8 cellular contexts compared by ENCODE assay signal in the genomic region with DNA sequence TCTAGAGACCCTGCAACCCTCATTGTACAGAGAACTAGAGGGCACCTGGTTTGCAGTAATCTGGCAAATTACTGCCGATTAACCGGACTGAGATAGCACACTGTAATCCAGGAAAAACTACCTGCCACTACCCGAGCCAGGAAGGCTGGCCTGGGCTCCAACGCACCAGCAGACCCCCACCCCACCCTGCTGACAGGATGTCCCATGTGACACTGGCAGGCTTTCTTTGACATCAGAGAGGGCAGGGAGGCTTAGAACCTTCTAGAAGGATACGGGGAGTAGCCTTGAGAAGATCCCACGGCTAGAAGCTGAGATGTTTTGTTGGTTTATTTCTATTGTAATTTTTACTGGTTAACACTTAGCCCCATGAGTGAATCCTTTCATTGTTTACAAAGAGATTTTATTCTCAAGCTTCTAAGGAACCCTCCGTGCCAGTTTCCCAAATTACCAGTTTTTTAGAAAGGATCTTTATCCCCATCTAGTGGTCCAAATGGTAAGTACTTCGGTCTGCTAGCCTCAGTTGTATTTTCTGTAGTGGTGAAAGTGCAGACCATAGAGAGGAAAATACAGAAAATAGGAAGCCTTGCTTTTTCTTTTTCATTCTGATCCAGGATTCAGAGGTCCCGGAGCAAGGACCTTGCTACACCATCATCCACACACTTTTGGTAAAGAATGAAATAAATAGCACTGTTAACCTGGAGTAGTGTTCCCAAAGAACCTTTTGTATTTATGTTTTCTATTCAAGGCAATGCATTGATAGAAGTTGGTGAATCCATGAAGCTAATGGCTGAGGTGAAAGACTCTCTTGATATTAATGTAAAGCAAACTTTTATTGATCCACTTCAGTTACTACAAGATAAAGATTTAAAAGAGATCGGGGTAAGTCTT.
DNase-seq lines count a peak whose midpoint lies in the region; ATAC-seq and TF ChIP-seq lines count a peak whose summit lies in the region.

No MANE protein-coding gene starts in this region.

- DNase-seq in cardiac muscle cell (ENCODE audit: low read depth in 1 of 2, low spot score in 1 of 2) (peak; percentile 38 to 53), left ventricle myocardium superior (no peak), SKM-1 treated with dmso at 0.1 percent for 144 hours (lab: John Stamatoyannopoulos, UW; ENCODE audit: unreplicated experiment) (peak; percentile 12), globus pallidus (ENCODE audit: low spot score) (peak; percentile 92), testis (no peak), GDM1 (lab: John Stamatoyannopoulos, UW) (no peak), mesenteric fat pad (ENCODE audit: low spot score) (no peak)

- peak; percentile 72 for TF ChIP-seq CTCF in cardiac muscle cell (IDR thresholded peaks at IDR 0.05; ENCODE audit: low read depth, low read length)
- peak in 2 of 3 experiments; percentile 38 to 64 for TF ChIP-seq CTCF in testis (IDR thresholded peaks at IDR 0.05)

- H3K4me3 ChIP-seq in cardiac muscle cell (no peak overlapping the region), testis (no peak overlapping the region)

- H3K36me3 ChIP-seq in cardiac muscle cell (no peaks in the 10 kb centered on the region), testis (ENCODE audit: low read depth, missing control alignments) (no peaks in the 10 kb centered on the region)

- ATAC-seq in left ventricle myocardium superior, result no peak
- ATAC-seq in GM18511 (IDR thresholded peaks at IDR 0.05; ENCODE audit: unreplicated experiment), result no peak

- H3K4me1 ChIP-seq in cardiac muscle cell (ENCODE audit: low read depth) (no peaks in the 10 kb centered on the region), testis (no peaks in the 10 kb centered on the region)

- H3K27ac ChIP-seq in cardiac muscle cell, result no peak overlapping the region
- H3K27ac ChIP-seq in testis, result no peak overlapping the region

- H3K9me3 ChIP-seq in cardiac muscle cell (ENCODE audit: low read depth) (no peaks in the 10 kb centered on the region), testis (no peaks in the 10 kb centered on the region)

- no peak for TF ChIP-seq POLR2A in testis (IDR thresholded peaks at IDR 0.05)

- H3K27me3 ChIP-seq in cardiac muscle cell, result no peaks in the 10 kb centered on the region
- no peaks in the 10 kb centered on the region for H3K27me3 ChIP-seq in testis

- intact Hi-C loops in left ventricle myocardium superior (cut with micrococcal nuclease), result no loop called here
- intact Hi-C loops in testis (cut with DNase I; ENCODE audit: low total_unique reads), result no loop called here

- WGBS in testis, 2 donors, result 61 to 62% methylated on average over 10 of the region's 10 CpGs

Comparison
In these comparisons a context has a peak if more than half of its experiments do, and no peak if none do; other contexts are left out.
1. DNase-seq: peak in cardiac muscle cell (2 of 2), SKM-1 treated with dmso at 0.1 percent for 144 hours (single experiment) and globus pallidus (single experiment); none in left ventricle myocardium superior (single experiment), testis (single experiment), GDM1 (single experiment) and mesenteric fat pad (single experiment).